Comparison of ENCODE assay signal across 25 cellular contexts in genomic region chr14:61514927-61515326, GRCh38.
DNase-seq lines count a peak whose midpoint lies in the region; ATAC-seq, FAIRE-seq and TF ChIP-seq lines count a peak whose summit lies in the region.
"Had no signal": no experiment of that assay in that cellular context is flagged by ENCODE, and none has a peak within 500 bp of the region (broad histone marks: within the 10 kb centered on the region; RNA-seq: fewer than 3 reads in every experiment).

No MANE protein-coding gene starts in this region.

- H3K4me1 ChIP-seq in A549: peaks cover 73% of the 10 kb centered on the region
- H3K4me1 ChIP-seq in effector memory CD4-positive, alpha-beta T cell (ENCODE audit: control insufficient read depth, insufficient read depth, low read length, poor library complexity, severe bottlenecking): peaks cover 27% of the 10 kb centered on the region

- H3K36me3 ChIP-seq in effector memory CD4-positive, alpha-beta T cell (ENCODE audit: control insufficient read depth, insufficient read depth, low read length): peaks cover 22% of the 10 kb centered on the region
- H3K36me3 ChIP-seq: WERI-Rb-1 had no signal

- 82% methylated on average over 1 of the region's 1 CpG for WGBS in A549 (ENCODE audit: missing lambda C conversion rate)

- intact Hi-C loops in CD4-positive, alpha-beta T cell (cut with DNase I, micrococcal nuclease): no loop called here

- H3K27me3 Mint-ChIP-seq in CD4-positive, alpha-beta T cell: no peaks in the 10 kb centered on the region
- no peaks in the 10 kb centered on the region for H3K27me3 Mint-ChIP-seq in naive thymus-derived CD8-positive, alpha-beta T cell
- H3K27me3 Mint-ChIP-seq in activated CD8-positive, alpha-beta memory T cell treated with anti-CD3 and anti-CD28 coated beads, Interleukin-2, amount 10 ng/mL, durations not matched to agents 7 days and 5 days: no peaks in the 10 kb centered on the region
- H3K27me3 Mint-ChIP-seq: activated naive CD8-positive, alpha-beta T cell treated with anti-CD3 and anti-CD28 coated beads, Interleukin-2, amount 10 ng/mL, durations not matched to agents 7 days and 5 days; CD4-positive, alpha-beta memory T cell; stimulated activated memory B cell treated with anti-CD40 and anti-IgM and Interleukin-4, amounts not matched to agents 10 μg/mL and 1 μg/mL and 100 μg/mL, for 72 hours had no signal

- FAIRE-seq in A549 (lab: Jason Lieb, UNC): no peak
- FAIRE-seq: HepG2 had no signal

- peak overlapping the region; percentile 70 for H3K27ac Mint-ChIP-seq in CD4-positive, alpha-beta T cell
- peak overlapping the region; percentile 59 to 90 for H3K27ac Mint-ChIP-seq in activated naive CD4-positive, alpha-beta T cell treated with anti-CD3 and anti-CD28 coated beads, Interleukin-2, amount 50 U/mL, for 72 hours
- H3K27ac Mint-ChIP-seq in naive thymus-derived CD8-positive, alpha-beta T cell: peak overlapping the region in 9 of 10 donors; percentile 20 to 92 (median 48)
- H3K27ac Mint-ChIP-seq in activated CD8-positive, alpha-beta memory T cell treated with anti-CD3 and anti-CD28 coated beads, Interleukin-2, amount 10 ng/mL, durations not matched to agents 7 days and 5 days: no peak overlapping the region
- H3K27ac Mint-ChIP-seq: activated naive CD8-positive, alpha-beta T cell treated with anti-CD3 and anti-CD28 coated beads, Interleukin-2, amount 10 ng/mL, durations not matched to agents 7 days and 5 days; stimulated activated memory B cell treated with anti-CD40 and anti-IgM and Interleukin-4, amounts not matched to agents 10 μg/mL and 1 μg/mL and 100 μg/mL, for 72 hours had no signal

- no peak overlapping the region for H3K4me3 Mint-ChIP-seq in CD4-positive, alpha-beta T cell
- no peak overlapping the region for H3K4me3 Mint-ChIP-seq in naive thymus-derived CD8-positive, alpha-beta T cell
- H3K4me3 Mint-ChIP-seq in activated CD8-positive, alpha-beta memory T cell treated with anti-CD3 and anti-CD28 coated beads, Interleukin-2, amount 10 ng/mL, durations not matched to agents 7 days and 5 days: no peak overlapping the region
- H3K4me3 Mint-ChIP-seq: activated naive CD8-positive, alpha-beta T cell treated with anti-CD3 and anti-CD28 coated beads, Interleukin-2, amount 10 ng/mL, durations not matched to agents 7 days and 5 days; stimulated activated memory B cell treated with anti-CD40 and anti-IgM and Interleukin-4, amounts not matched to agents 10 μg/mL and 1 μg/mL and 100 μg/mL, for 72 hours had no signal

- CTCF ChIA-PET in A549 (lab: Yijun Ruan, JAX): interaction anchor here (1.0 kb wide), 1 partner anchor 9 kb away, joined by 3 read pairs; no protein-coding TSS in a partner anchor
- CTCF ChIA-PET in CD4-positive, alpha-beta T cell (lab: Charles Lee): no interaction called here
- CTCF ChIA-PET in activated CD8-positive, alpha-beta memory T cell treated with anti-CD3 and anti-CD28 coated beads, Interleukin-2, amount 10 ng/mL, durations not matched to agents 7 days and 5 days (lab: Charles Lee): interaction anchor here (1.0 kb wide), 1 partner anchor 322 kb away, joined by 3 read pairs; no protein-coding TSS in a partner anchor

- no peak for TF ChIP-seq POLR2A in A549 (IDR thresholded peaks at IDR 0.05; ENCODE audit: low read length)

- TF ChIP-seq CTCF in A549 (IDR thresholded peaks at IDR 0.05): no peak
- no peak for TF ChIP-seq CTCF in CD4-positive, alpha-beta T cell (IDR thresholded peaks at IDR 0.05)

- no peaks in the 10 kb centered on the region for H3K27me3 ChIP-seq in CD4-positive, alpha-beta T cell (ENCODE audit: control insufficient read depth, insufficient read depth, low read length)
- no peaks in the 10 kb centered on the region for H3K27me3 ChIP-seq in effector memory CD4-positive, alpha-beta T cell (replicated peaks; ENCODE audit: control insufficient read depth, insufficient read depth, low read length, poor library complexity, severe bottlenecking)
- H3K27me3 ChIP-seq: testis had no signal

- DNase-seq in A549 (ENCODE audit: low read depth in 1 of 2, low spot score in 1 of 2) (no peak), NCI-H1930 (lab: John Stamatoyannopoulos, UW) (no peak), NCI-H748 treated with DMSO at 0.1 percent for 48 hours (lab: John Stamatoyannopoulos, UW) (no peak)
- DNase-seq in CD4-positive, alpha-beta T cell: no peak
- DNase-seq in activated naive CD4-positive, alpha-beta T cell treated with anti-CD3 and anti-CD28 coated beads, Interleukin-2, amount 50 U/mL, for 72 hours (ENCODE audit: low spot score in 2 of 2): no peak
- no peak for DNase-seq in naive thymus-derived CD8-positive, alpha-beta T cell
- no peak for DNase-seq in activated CD8-positive, alpha-beta memory T cell treated with anti-CD3 and anti-CD28 coated beads, Interleukin-2, amount 10 ng/mL, durations not matched to agents 7 days and 5 days
- no peak for DNase-seq in effector memory CD4-positive, alpha-beta T cell
- DNase-seq: activated CD4-positive, alpha-beta T cell treated with anti-CD3 and anti-CD28 coated beads, Interleukin-2, amount 50 U/mL, for 1 hour; activated naive CD8-positive, alpha-beta T cell treated with anti-CD3 and anti-CD28 coated beads, Interleukin-2, amount 10 ng/mL, durations not matched to agents 7 days and 5 days; CD4-positive, alpha-beta memory T cell; cerebellar nuclear complex; DMS153; head of caudate nucleus; kidney glomerular epithelial cell; NCI-H187; NCI-H69; stimulated activated CD4-positive, alpha-beta T cell treated with anti-CD3 and anti-CD28 coated beads, Interleukin-2, amount 100 ng/mL, for 24 hours; testis; WERI-Rb-1 had no signal

- H3K9me3 Mint-ChIP-seq in CD4-positive, alpha-beta T cell: no peaks in the 10 kb centered on the region
- H3K9me3 Mint-ChIP-seq in activated naive CD4-positive, alpha-beta T cell treated with anti-CD3 and anti-CD28 coated beads, Interleukin-2, amount 50 U/mL, for 72 hours: no peaks in the 10 kb centered on the region
- no peaks in the 10 kb centered on the region for H3K9me3 Mint-ChIP-seq in naive thymus-derived CD8-positive, alpha-beta T cell
- no peaks in the 10 kb centered on the region for H3K9me3 Mint-ChIP-seq in activated CD8-positive, alpha-beta memory T cell treated with anti-CD3 and anti-CD28 coated beads, Interleukin-2, amount 10 ng/mL, durations not matched to agents 7 days and 5 days (ENCODE audit: low read depth)
- H3K9me3 Mint-ChIP-seq: activated naive CD8-positive, alpha-beta T cell treated with anti-CD3 and anti-CD28 coated beads, Interleukin-2, amount 10 ng/mL, durations not matched to agents 7 days and 5 days; CD4-positive, alpha-beta memory T cell; stimulated activated memory B cell treated with anti-CD40 and anti-IgM and Interleukin-4, amounts not matched to agents 10 μg/mL and 1 μg/mL and 100 μg/mL, for 72 hours had no signal

- no peaks in the 10 kb centered on the region for H3K9me3 ChIP-seq in A549
- H3K9me3 ChIP-seq in CD4-positive, alpha-beta T cell (ENCODE audit: control insufficient read depth, low read length): no peaks in the 10 kb centered on the region
- no peaks in the 10 kb centered on the region for H3K9me3 ChIP-seq in effector memory CD4-positive, alpha-beta T cell (ENCODE audit: control insufficient read depth, low read length)
- H3K9me3 ChIP-seq: testis had no signal

- no peak overlapping the region for H3K4me2 ChIP-seq in A549

- no peak for ATAC-seq in A549
- no peak for ATAC-seq in CD4-positive, alpha-beta T cell (ENCODE audit: poor library complexity)
- no peak for ATAC-seq in activated naive CD4-positive, alpha-beta T cell treated with anti-CD3 and anti-CD28 coated beads, Interleukin-2, amount 50 U/mL, for 72 hours
- ATAC-seq in naive thymus-derived CD8-positive, alpha-beta T cell: no peak
- ATAC-seq in activated CD8-positive, alpha-beta memory T cell treated with anti-CD3 and anti-CD28 coated beads, Interleukin-2, amount 10 ng/mL, durations not matched to agents 7 days and 5 days: no peak
- ATAC-seq: HepG2; SK-N-SH treated with all-trans-retinoic acid at 6 μM for 48 hours; stimulated activated memory B cell treated with anti-CD40 and anti-IgM and Interleukin-4, amounts not matched to agents 10 μg/mL and 1 μg/mL and 100 μg/mL, for 72 hours had no signal

- no peak for TF ChIP-seq EP300 in A549 (IDR thresholded peaks at IDR 0.05)

- H3K4me3 ChIP-seq in A549: no peak overlapping the region
- H3K4me3 ChIP-seq in effector memory CD4-positive, alpha-beta T cell (ENCODE audit: insufficient read depth, low read depth, low read length, poor library complexity, severe bottlenecking): no peak overlapping the region
- H3K4me3 ChIP-seq: lung, skin epidermis, testis had no signal

- TF ChIP-seq RAD21 in A549 (conservative IDR thresholded peaks at IDR 0.05 in 1 of 2, IDR thresholded peaks at IDR 0.05 in 1 of 2): no peak

- POLR2A ChIA-PET in A549 (lab: Yijun Ruan, JAX): no interaction called here
- POLR2A ChIA-PET in CD4-positive, alpha-beta T cell (lab: Charles Lee): interaction anchor here (1.7 kb wide), 1 partner anchor 10 kb away, joined by 7 read pairs; no protein-coding TSS in a partner anchor
- POLR2A ChIA-PET in naive thymus-derived CD8-positive, alpha-beta T cell (lab: Charles Lee): no interaction called here

- peaks cover 95% of the 10 kb centered on the region for H3K36me3 Mint-ChIP-seq in CD4-positive, alpha-beta T cell (ENCODE audit: low read depth)
- peaks cover 25 to 26% of the 10 kb centered on the region in 2 donors for H3K36me3 Mint-ChIP-seq in activated naive CD4-positive, alpha-beta T cell treated with anti-CD3 and anti-CD28 coated beads, Interleukin-2, amount 50 U/mL, for 72 hours
- peaks cover 0 to 59% (median 6%) of the 10 kb centered on the region in 3 donors for H3K36me3 Mint-ChIP-seq in naive thymus-derived CD8-positive, alpha-beta T cell
- H3K36me3 Mint-ChIP-seq in activated CD8-positive, alpha-beta memory T cell treated with anti-CD3 and anti-CD28 coated beads, Interleukin-2, amount 10 ng/mL, durations not matched to agents 7 days and 5 days: peaks cover 49% of the 10 kb centered on the region
- H3K36me3 Mint-ChIP-seq: stimulated activated memory B cell treated with anti-CD40 and anti-IgM and Interleukin-4, amounts not matched to agents 10 μg/mL and 1 μg/mL and 100 μg/mL, for 72 hours had no signal

- peak overlapping the region; percentile 66 to 81; a peak in 4 of 6 replicates for H3K27ac ChIP-seq in A549
- H3K27ac ChIP-seq in CD4-positive, alpha-beta T cell (ENCODE audit: low read depth, low read length): no peak overlapping the region
- H3K27ac ChIP-seq in effector memory CD4-positive, alpha-beta T cell (ENCODE audit: insufficient read depth, low read length, poor library complexity, severe bottlenecking): no peak overlapping the region
- H3K27ac ChIP-seq: testis, WERI-Rb-1 had no signal

- H3K4me1 Mint-ChIP-seq in CD4-positive, alpha-beta T cell (ENCODE audit: low read depth): peaks cover 95% of the 10 kb centered on the region
- H3K4me1 Mint-ChIP-seq in naive thymus-derived CD8-positive, alpha-beta T cell: peaks cover 38 to 92% (median 81%) of the 10 kb centered on the region in 4 donors
- H3K4me1 Mint-ChIP-seq in activated CD8-positive, alpha-beta memory T cell treated with anti-CD3 and anti-CD28 coated beads, Interleukin-2, amount 10 ng/mL, durations not matched to agents 7 days and 5 days: peaks cover 72% of the 10 kb centered on the region

TF ChIP-seq in A549, 52 proteins besides CTCF, POLR2A, EP300 and RAD21 (continues in another document):
- no peak for TF ChIP-seq MAFK (IDR thresholded peaks at IDR 0.05; ENCODE audit: partially characterized antibody)
- no peak for TF ChIP-seq MAZ (IDR thresholded peaks at IDR 0.05; ENCODE audit: borderline replicate concordance, low read depth, low read length)
- TF ChIP-seq NFE2L2 (conservative IDR thresholded peaks at IDR 0.05; ENCODE audit: low read length): no peak

Comparison
In these comparisons a context has a peak if more than half of its experiments do, and no peak if none do; other contexts are left out.
1. H3K27ac ChIP-seq: peak in A549 (2 of 2); none in CD4-positive, alpha-beta T cell (single experiment) and effector memory CD4-positive, alpha-beta T cell (single experiment).